Comparison of ENCODE assay signal across 13 cellular contexts in genomic region chr1:182330303-182330702, GRCh38.
DNase-seq lines count a peak whose midpoint lies in the region; ATAC-seq, FAIRE-seq and TF ChIP-seq lines count a peak whose summit lies in the region.
"Had no signal": no experiment of that assay in that cellular context is flagged by ENCODE, and none has a peak within 500 bp of the region (broad histone marks: within the 10 kb centered on the region; RNA-seq: fewer than 3 reads in every experiment).

No MANE protein-coding gene starts in this region.

- DNase-seq in NCI-H1694 (lab: John Stamatoyannopoulos, UW) (peak; percentile 10), NCI-H1694 treated with DMSO at 0.1 percent for 48 hours (lab: John Stamatoyannopoulos, UW) (no peak), NAMALWA (ENCODE audit: low spot score) (peak; percentile 14), bronchial epithelial cell (ENCODE audit: low read depth) (peak; percentile 63), psoas muscle (peak; percentile 51 to 74), NK-92 (lab: John Stamatoyannopoulos, UW; ENCODE audit: unreplicated experiment) (no peak), NOMO-1 treated with DMSO at 0.1 percent for 48 hours (lab: John Stamatoyannopoulos, UW; ENCODE audit: unreplicated experiment) (no peak)
- DNase-seq: activated CD4-positive, alpha-beta T cell treated with anti-CD3 and anti-CD28 coated beads for 48 hours; activated gamma-delta T cell treated with Interleukin-2 at 50 U/mL for 16 hours; cortex of kidney; stimulated activated CD4-positive, alpha-beta T cell treated with anti-CD3 and anti-CD28 coated beads, Interleukin-4, amount 100 ng/mL, for 24 hours had no signal

- no peaks in the 10 kb centered on the region for H3K36me3 ChIP-seq in bronchial epithelial cell (ENCODE audit: control insufficient read depth, insufficient read depth, low read length)
- H3K36me3 ChIP-seq in psoas muscle (ENCODE audit: insufficient read depth in 1 of 2, low read depth in 1 of 2), result no peaks in the 10 kb centered on the region

- ATAC-seq in psoas muscle, result peak in 3 of 4 donors; percentile 80 to 91 (median 88)
- no peak for ATAC-seq in HG02610 (IDR thresholded peaks at IDR 0.05; ENCODE audit: unreplicated experiment)

- H3K9me3 ChIP-seq in psoas muscle, result no peaks in the 10 kb centered on the region

- TF ChIP-seq CTCF in bronchial epithelial cell (IDR thresholded peaks at IDR 0.05; ENCODE audit: insufficient read depth, low read length, severe bottlenecking) (no peak), psoas muscle (IDR thresholded peaks at IDR 0.05) (no peak)

- no peak overlapping the region for H3K4me3 ChIP-seq in bronchial epithelial cell (ENCODE audit: low read depth, low read length)
- H3K4me3 ChIP-seq in psoas muscle, result no peak overlapping the region

- FAIRE-seq in bronchial epithelial cell (lab: Jason Lieb, UNC), result no peak

- no peaks in the 10 kb centered on the region for H3K4me1 ChIP-seq in psoas muscle
- H3K4me1 ChIP-seq: parathyroid adenoma had no signal

- no peak overlapping the region for H3K27ac ChIP-seq in psoas muscle
- H3K27ac ChIP-seq: parathyroid adenoma had no signal

- intact Hi-C loops in psoas muscle (cut with DNase I), result no loop called here

- H3K27me3 ChIP-seq in bronchial epithelial cell (ENCODE audit: control insufficient read depth, insufficient read depth, low read length) (no peaks in the 10 kb centered on the region), psoas muscle (ENCODE audit: insufficient read depth in 3 of 3, low read length in 2 of 3) (no peaks in the 10 kb centered on the region)

Comparison
In these comparisons a context has a peak if more than half of its experiments do, and no peak if none do; other contexts are left out.
1. DNase-seq: peak in NCI-H1694 (single experiment), NAMALWA (single experiment), bronchial epithelial cell (single experiment) and psoas muscle (2 of 2); none in NCI-H1694 treated with DMSO at 0.1 percent for 48 hours (single experiment), NK-92 (single experiment) and NOMO-1 treated with DMSO at 0.1 percent for 48 hours (single experiment).